In the genomic region with DNA sequence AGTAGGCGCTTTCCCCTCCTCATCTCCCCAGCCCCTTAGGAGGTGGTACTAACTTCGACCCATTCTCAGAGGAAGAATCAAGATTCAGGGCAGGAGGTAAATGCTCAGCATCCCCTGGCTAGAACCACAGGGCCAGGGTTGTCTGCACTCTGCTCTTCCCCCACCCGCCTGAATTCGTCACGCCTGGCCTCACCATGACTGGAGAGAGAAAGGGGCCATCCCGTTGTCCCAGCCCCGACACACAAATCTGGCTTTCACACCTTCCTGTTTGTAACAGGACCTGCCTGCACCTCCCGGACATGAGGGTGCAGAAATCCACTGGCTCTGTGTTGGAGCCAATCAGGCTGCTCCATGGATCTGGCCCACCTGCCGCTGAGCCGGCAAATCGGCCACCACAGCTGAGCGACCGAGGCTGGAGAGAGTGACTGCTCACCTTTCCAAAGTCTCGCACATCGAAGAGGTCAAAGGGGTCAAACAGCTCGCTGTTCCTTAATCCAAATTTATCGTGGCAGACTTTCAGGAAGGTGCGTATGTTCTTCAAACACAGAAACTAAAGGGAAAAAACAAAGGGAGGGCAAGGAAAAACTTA, we compare ENCODE assay signal across 17 cellular contexts. TPM values are rescaled to one million over a fixed set of nuclear protein-coding genes. Genes with fewer than 3 reads are reported as not detected.
DNase-seq lines count a peak whose midpoint lies in the region; ATAC-seq, FAIRE-seq and TF ChIP-seq lines count a peak whose summit lies in the region.
"Had no signal": no experiment of that assay in that cellular context is flagged by ENCODE, and none has a peak within 500 bp of the region (broad histone marks: within the 10 kb centered on the region; RNA-seq: fewer than 3 reads in every experiment).

No MANE protein-coding gene starts in this region.

- no peak for DNase-seq in HepG2 (ENCODE audit: low spot score)
- DNase-seq in right lobe of liver = no peak
- no peak for DNase-seq in endodermal cell
- no peak for DNase-seq in naive B cell
- no peak for DNase-seq in stimulated activated CD4-positive, alpha-beta T cell treated with anti-CD3 and anti-CD28 coated beads, Interleukin-4, amount 100 ng/mL, for 24 hours
- no peak for DNase-seq in NCI-H2227 treated with DMSO at 0.1 percent for 48 hours (lab: John Stamatoyannopoulos, UW)
- DNase-seq in esophagus muscularis mucosa (ENCODE audit: extremely low spot score) = no peak
- DNase-seq: 8988T, BE2C, KG1, NCI-H1436, NCI-H2029, NCI-H2171 treated with DMSO at 0.1 percent for 48 hours, NCI-H774, PC-9 had no signal

- no peak overlapping the region for H3K4me2 ChIP-seq in HepG2 (ENCODE audit: low read depth, low read length)
- H3K4me2 ChIP-seq: PC-9 had no signal

- no peak overlapping the region for H3K9ac ChIP-seq in HepG2 (ENCODE audit: insufficient read depth, low read depth, low read length)
- no peak overlapping the region for H3K9ac ChIP-seq in endodermal cell (ENCODE audit: extremely low read depth, low read length, poor library complexity, severe bottlenecking)

- POLR2A ChIA-PET in HepG2 (lab: Yijun Ruan, JAX) = no interaction called here

- ATAC-seq in HepG2 = no peak
- no peak for ATAC-seq in right lobe of liver
- no peak for ATAC-seq in naive B cell (ENCODE audit: low read depth in 2 of 2)
- no peak for ATAC-seq in HG03108 (IDR thresholded peaks at IDR 0.05; ENCODE audit: unreplicated experiment)
- ATAC-seq: CD8-positive, alpha-beta T cell had no signal

- BruUV-seq in HepG2 (replicated peaks; lab: Mats Ljungman, UMichigan) = no TSS peak

- TF ChIP-seq CTCF in HepG2 (CRISPR knock-in tag; IDR thresholded peaks at IDR 0.05) = no peak
- no peak for TF ChIP-seq CTCF in right lobe of liver (IDR thresholded peaks at IDR 0.05)
- TF ChIP-seq CTCF in endodermal cell (conservative IDR thresholded peaks at IDR 0.05) = no peak
- no peak for TF ChIP-seq CTCF in esophagus muscularis mucosa (IDR thresholded peaks at IDR 0.05)

- H3K36me3 Mint-ChIP-seq in endodermal cell (ENCODE audit: low read depth) = peaks cover 23% of the 10 kb centered on the region
- H3K36me3 Mint-ChIP-seq in naive B cell = peaks cover 5 to 13% of the 10 kb centered on the region in 2 donors
- H3K36me3 Mint-ChIP-seq: CD8-positive, alpha-beta T cell had no signal

- in situ Hi-C loops in HepG2 (cut with HindIII; ENCODE audit: extremely low pct_ligation_motif_present, low pct_unique_long_range_greater_than_20kb) = no loop called here

- TF ChIP-seq EP300 in HepG2 (IDR thresholded peaks at IDR 0.05; ENCODE audit: low read depth in 2 of 2, low read length in 2 of 2) = no peak
- TF ChIP-seq EP300 in HepG2 (CRISPR knock-in tag; IDR thresholded peaks at IDR 0.05; ENCODE audit: borderline replicate concordance) = no peak
- TF ChIP-seq EP300 in esophagus muscularis mucosa (IDR thresholded peaks at IDR 0.05) = no peak

- 94% methylated on average over 16 of the region's 18 CpGs for WGBS in HepG2 (ENCODE audit: low lambda C conversion rate)
- WGBS in right lobe of liver (ENCODE audit: insufficient coverage, low coverage, low lambda C conversion rate, missing lambda C conversion rate) = 82% methylated on average over 14 of the region's 18 CpGs
- 90 to 93% methylated on average over 17 to 18 of the region's 18 CpGs for WGBS in endodermal cell (ENCODE audit: insufficient coverage in 1 of 2, insufficient read length in 1 of 2), 2 experiments
- WGBS in esophagus muscularis mucosa = 86% methylated on average over 12 of the region's 18 CpGs

- H3K4me3 Mint-ChIP-seq in endodermal cell (no peak overlapping the region), naive B cell (no peak overlapping the region)
- H3K4me3 Mint-ChIP-seq: CD8-positive, alpha-beta T cell had no signal

- H3K27me3 Mint-ChIP-seq in endodermal cell (ENCODE audit: insufficient read depth) (no peaks in the 10 kb centered on the region), naive B cell (no peaks in the 10 kb centered on the region)

- H3K27me3 ChIP-seq in HepG2 (ENCODE audit: control insufficient read depth in 1 of 2, insufficient read depth in 2 of 2, low read length in 2 of 2) (no peaks in the 10 kb centered on the region), right lobe of liver (no peaks in the 10 kb centered on the region), endodermal cell (ENCODE audit: control insufficient read depth, insufficient read depth, low read length, poor library complexity, severe bottlenecking) (no peaks in the 10 kb centered on the region), esophagus muscularis mucosa (no peaks in the 10 kb centered on the region)
- H3K27me3 ChIP-seq: BE2C had no signal

- peaks cover 11% of the 10 kb centered on the region; the same call in 1 of the 2 replicates for H4K20me1 ChIP-seq in HepG2 (ENCODE audit: insufficient read depth, low read length)

- H3K27ac Mint-ChIP-seq in endodermal cell = peak overlapping the region; percentile 22
- H3K27ac Mint-ChIP-seq in naive B cell = peak overlapping the region in 4 of 6 donors; percentile 16 to 74 (median 44)
- H3K27ac Mint-ChIP-seq: CD8-positive, alpha-beta T cell had no signal

- peaks cover 41% of the 10 kb centered on the region for H3K79me2 ChIP-seq in HepG2 (ENCODE audit: insufficient read depth, low read length)

- no peak overlapping the region for H2AFZ ChIP-seq in HepG2 (ENCODE audit: low read length)
- H2AFZ ChIP-seq: PC-9 had no signal

- TF ChIP-seq RAD21 in HepG2 (CRISPR knock-in tag; IDR thresholded peaks at IDR 0.05) = no peak

- intact Hi-C loops in HepG2 (cut with micrococcal nuclease; ENCODE audit: unreplicated experiment) = no loop called here
- intact Hi-C loops in right lobe of liver (cut with DNase I) = no loop called here
- intact Hi-C loops in esophagus muscularis mucosa (cut with DNase I) = no loop called here

- no peak for FAIRE-seq in HepG2 (lab: Jason Lieb, UNC)

- no peaks in the 10 kb centered on the region for H3K9me3 ChIP-seq in HepG2 (ENCODE audit: low read length)
- no peaks in the 10 kb centered on the region for H3K9me3 ChIP-seq in right lobe of liver
- H3K9me3 ChIP-seq in endodermal cell (ENCODE audit: control insufficient read depth, low read length) = no peaks in the 10 kb centered on the region
- H3K9me3 ChIP-seq in esophagus muscularis mucosa = no peaks in the 10 kb centered on the region
- H3K9me3 ChIP-seq: BE2C had no signal

- TF ChIP-seq POLR2A in HepG2 (IDR thresholded peaks at IDR 0.05; ENCODE audit: insufficient read depth in 1 of 2, low read depth in 2 of 2, low read length in 2 of 2) (no peak), right lobe of liver (IDR thresholded peaks at IDR 0.05) (no peak), esophagus muscularis mucosa (IDR thresholded peaks at IDR 0.05; ENCODE audit: low read depth) (no peak)

- H3K4me1 ChIP-seq in HepG2 (ENCODE audit: insufficient read depth, low read length) (peaks cover 14% of the 10 kb centered on the region), right lobe of liver (peaks cover 0 to 19% (median 9%) of the 10 kb centered on the region in 4 donors), endodermal cell (ENCODE audit: control insufficient read depth, insufficient read depth, low read length) (no peaks in the 10 kb centered on the region), esophagus muscularis mucosa (peaks cover 0 to 24% (median 16%) of the 10 kb centered on the region in 4 donors)

- H3K4me3 ChIP-seq in HepG2 (replicated peaks in 1 of 3; ENCODE audit: insufficient read depth in 1 of 3, low read depth in 2 of 3, low read length in 3 of 3) (no peak overlapping the region), right lobe of liver (no peak overlapping the region), endodermal cell (ENCODE audit: low read length) (no peak overlapping the region), esophagus muscularis mucosa (no peak overlapping the region)
- H3K4me3 ChIP-seq: PC-9 had no signal

- H3K9me3 Mint-ChIP-seq in endodermal cell (no peaks in the 10 kb centered on the region), naive B cell (peaks cover 0 to under 1% (median 0%) of the 10 kb centered on the region in 7 donors)
- H3K9me3 Mint-ChIP-seq: CD8-positive, alpha-beta T cell had no signal

- H3K36me3 ChIP-seq in HepG2 (replicated peaks in 1 of 2; ENCODE audit: control insufficient read depth in 1 of 2, insufficient read depth in 2 of 2, low read length in 2 of 2) (peaks cover 14 to 27% of the 10 kb centered on the region in 2 experiments; a peak in 4 of 5 replicates), right lobe of liver (peaks cover 0 to 4% (median 0%) of the 10 kb centered on the region in 4 donors), endodermal cell (ENCODE audit: control insufficient read depth, insufficient read depth, low read length) (no peaks in the 10 kb centered on the region), esophagus muscularis mucosa (peaks cover 0 to 19% (median 6%) of the 10 kb centered on the region in 4 donors)

- CTCF ChIA-PET in HepG2 (lab: Yijun Ruan, JAX; ENCODE audit: low intra/inter-chr PET ratio, low total read pairs) = no interaction called here

- H3K4me1 Mint-ChIP-seq in endodermal cell (peaks cover 6% of the 10 kb centered on the region), naive B cell (peaks cover 35 to 48% (median 38%) of the 10 kb centered on the region in 3 donors)

- no peak overlapping the region for H3K27ac ChIP-seq in HepG2 (ENCODE audit: extremely low read length, insufficient read depth, low read length)
- H3K27ac ChIP-seq in right lobe of liver = no peak overlapping the region
- peak overlapping the region; percentile 32 for H3K27ac ChIP-seq in endodermal cell (ENCODE audit: low read depth, low read length)
- H3K27ac ChIP-seq in esophagus muscularis mucosa (replicated peaks in 1 of 4) = no peak overlapping the region
- H3K27ac ChIP-seq: PC-9 had no signal

RNA-seq across cellular contexts. Expression of a gene that starts 53.4 kb away (rescaled TPM):
- total RNA-seq in HepG2 (2016; rRNA removed; fragmentation: Illumina TruSeq; extraction: Trizol) (21.2 and 22.5 TPM in 2 replicates), right lobe of liver (10 to 100 TPM; 30.1 to 44.3 (median 34.9) TPM), endodermal cell (10 to 100 TPM; 29.8 to 35.9 TPM), esophagus muscularis mucosa (10 to 100 TPM in 2 of 4 donors, 1 to 10 TPM in 2; 9.1 to 13.5 (median 10.1) TPM)
- 11.6 and 15.3 TPM in 2 replicates for total RNA-seq in HepG2 (2016; cell fraction: cytosol; rRNA removed; fragmentation: Illumina TruSeq; extraction: Trizol; ENCODE audit: low read depth)
- 17.5 and 22.6 TPM in 2 replicates for total RNA-seq in HepG2 (2016; cell fraction: insoluble cytoplasmic fraction; rRNA removed; fragmentation: Illumina TruSeq; extraction: Trizol)
- total RNA-seq in HepG2 (2016; cell fraction: membrane; rRNA removed; fragmentation: Illumina TruSeq; extraction: Trizol) = 15.0 and 15.8 TPM in 2 replicates
- total RNA-seq in HepG2 (2016; cell fraction: nucleus; rRNA removed; fragmentation: Illumina TruSeq; extraction: Trizol) = 24.8 and 26.3 TPM in 2 replicates
- polyA plus RNA-seq in HepG2 (2011; rRNA removed) (22.9 and 32.7 TPM in 2 replicates), naive B cell (ENCODE audit: low read depth in 6 of 6) (10 to 100 TPM in 5 of 6 donors, 1 to 10 TPM in 1; 5.7 to 33.3 (median 15.2) TPM)
- polyA plus RNA-seq in HepG2 (2011; cell fraction: cytosol; rRNA removed) = 23.2 and 24.2 TPM in 2 replicates
- 70.9 and 79.3 TPM in 2 replicates for polyA plus RNA-seq in HepG2 (2011; cell fraction: nucleus; rRNA removed)
- polyA plus RNA-seq in HepG2 (2012) = 34.9 and 35.5 TPM in 2 replicates
- polyA plus RNA-seq in HepG2 (2016; cell fraction: cytosol; fragmentation: Illumina TruSeq; extraction: Trizol; ENCODE audit: low read depth) = 2.1 and 2.5 TPM in 2 replicates
- 21.5 and 26.8 TPM in 2 replicates for polyA plus RNA-seq in HepG2 (2016; cell fraction: insoluble cytoplasmic fraction; fragmentation: Illumina TruSeq; extraction: Trizol; ENCODE audit: low read depth)
- 8.7 and 9.2 TPM in 2 replicates for polyA plus RNA-seq in HepG2 (2016; cell fraction: membrane; fragmentation: Illumina TruSeq; extraction: Trizol; ENCODE audit: low read depth)
- polyA plus RNA-seq in HepG2 (2016; cell fraction: nucleus; fragmentation: Illumina TruSeq; extraction: Trizol; ENCODE audit: insufficient read depth, low read depth) = 61.9 and 62.3 TPM in 2 replicates
- polyA minus RNA-seq in HepG2 (2011; rRNA and poly(A)+ RNA removed; ENCODE audit: low replicate concordance) = 37.6 and 51.8 TPM in 2 replicates
- 33.6 and 35.2 TPM in 2 replicates for polyA minus RNA-seq in HepG2 (2011; cell fraction: cytosol; rRNA and poly(A)+ RNA removed)
- 32.7 and 34.4 TPM in 2 replicates for polyA minus RNA-seq in HepG2 (2011; cell fraction: nucleus; rRNA and poly(A)+ RNA removed)
- 35.5 TPM for polyA plus RNA-seq in endodermal cell (2013, experiment 1 of 2)
- 31.9 TPM for polyA plus RNA-seq in endodermal cell (2013, experiment 2 of 2)
